8 cellular contexts compared by ENCODE assay signal in the genomic region with DNA sequence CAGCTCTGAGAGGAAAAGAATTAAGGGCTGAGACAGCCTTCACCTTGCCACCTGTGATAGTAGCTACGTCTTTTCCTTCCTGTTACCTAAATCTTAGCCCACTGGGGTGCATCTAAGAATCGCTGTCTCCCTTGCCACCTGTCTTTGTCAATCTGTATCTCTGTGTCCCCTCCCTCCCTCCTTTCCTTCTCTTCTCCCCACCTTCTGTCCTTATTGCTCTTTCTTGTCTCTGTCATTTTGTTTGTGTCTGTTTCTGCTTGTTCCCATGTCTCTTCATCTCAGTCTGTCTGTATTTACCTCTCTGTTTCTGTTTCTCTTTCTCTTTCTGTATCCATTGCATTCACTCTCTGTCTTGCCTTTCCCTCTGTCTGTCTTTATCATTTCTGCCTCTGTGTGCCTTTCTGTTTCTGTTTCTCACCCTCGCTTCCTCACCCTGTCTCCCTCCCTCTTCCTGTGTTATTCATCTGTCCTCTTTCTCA. TPM values are rescaled to one million over a fixed set of nuclear protein-coding genes. Genes with fewer than 3 reads are reported as not detected.
DNase-seq lines count a peak whose midpoint lies in the region; ATAC-seq and TF ChIP-seq lines count a peak whose summit lies in the region.

No MANE protein-coding gene starts in this region.

- no peak for TF ChIP-seq CTCF in GM10266 (IDR thresholded peaks at IDR 0.05; ENCODE audit: control insufficient read depth, insufficient read depth, low read depth, missing control alignments)

- intact Hi-C loops in posterior vena cava (cut with DNase I) = no loop called here

- DNase-seq in GM10266 (ENCODE audit: extremely low spot score) (peak; percentile 15), UCSD-AML1 (lab: John Stamatoyannopoulos, UW; ENCODE audit: unreplicated experiment) (no peak), putamen (ENCODE audit: low spot score) (no peak), NCI-H1417 treated with DMSO at 0.1 percent for 48 hours (lab: John Stamatoyannopoulos, UW) (no peak), posterior vena cava (ENCODE audit: low spot score) (no peak)

- ATAC-seq in GM19455 (IDR thresholded peaks at IDR 0.05; ENCODE audit: unreplicated experiment) = peak; percentile 89
- peak; percentile 88 for ATAC-seq in HG03108 (IDR thresholded peaks at IDR 0.05; ENCODE audit: unreplicated experiment)

- peak overlapping the region; percentile 94 for H3K27ac ChIP-seq in angular gyrus (ENCODE audit: low read depth, low read length)

RNA-seq across cellular contexts. Expression of a gene that starts 30.2 kb away (rescaled TPM):
- total RNA-seq in posterior vena cava = 1 to 10 TPM; 3.1 to 6.1 TPM
